8 cellular contexts compared by ENCODE assay signal in the genomic region with DNA sequence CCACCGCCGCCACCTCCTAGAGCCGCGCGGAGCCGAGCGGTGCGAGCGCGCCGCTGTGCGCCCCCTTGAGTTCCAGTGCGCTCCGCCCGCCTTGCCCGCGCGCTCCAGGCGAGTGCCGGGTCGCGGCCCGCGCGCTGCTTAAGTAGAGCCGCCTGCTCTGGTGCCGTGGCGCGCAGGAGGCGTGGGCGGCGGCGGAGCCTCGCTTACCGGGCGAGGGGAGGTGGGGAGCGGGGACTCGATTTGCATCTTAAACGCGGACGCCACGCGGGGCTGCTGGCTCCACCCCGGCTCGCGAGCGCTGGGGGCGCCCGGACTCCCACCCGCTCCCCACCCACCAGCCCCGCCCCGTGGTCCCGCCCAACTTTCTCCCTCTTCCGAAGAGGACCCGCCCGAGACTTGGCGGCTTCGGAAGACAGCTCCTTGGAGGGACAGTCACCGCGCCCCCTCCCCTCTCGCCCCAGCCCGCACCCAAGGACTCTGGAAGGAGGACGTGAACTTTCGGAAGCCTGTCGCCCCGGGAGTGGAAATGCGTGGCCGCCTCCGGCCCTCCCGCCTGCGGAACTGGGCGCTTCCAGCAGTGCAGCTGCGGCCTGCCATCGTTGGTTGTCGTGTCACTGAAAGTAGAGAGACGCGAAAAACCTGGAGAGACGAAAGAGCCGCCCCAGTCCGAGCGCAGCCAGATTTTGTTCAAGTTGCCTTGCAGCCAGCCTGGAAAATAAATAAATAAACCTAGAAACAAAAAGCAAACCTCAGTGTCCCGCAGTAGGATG. TPM values are rescaled to one million over a fixed set of nuclear protein-coding genes. Genes with fewer than 3 reads are reported as not detected.
A peak's percentile ranks its signal among the peaks of the same experiment; 100 is the strongest.
DNase-seq lines count a peak whose midpoint lies in the region; ATAC-seq and TF ChIP-seq lines count a peak whose summit lies in the region.

Gene KCTD12, minus strand, starts transcription at position 114 of the 770 bp plus-strand sequence. CDS start 257 bp downstream, outside the sequence.

- H3F3A ChIP-seq in SU-DHL-6 (ENCODE audit: insufficient read depth): 0 out of 2 replicates have a peak, but pooled peaks cover 3% of the 10 kb centered on the region

- intact Hi-C loops in cardiac septum (cut with DNase I): loop anchor here (2.0 to 5.0 kb wide), 2 partner anchors 54 to 64 kb away; no protein-coding TSS in a partner anchor

- peak within 1 kb of the TSS; percentile 53 for H3K4me3 ChIP-seq in SU-DHL-6 (ENCODE audit: insufficient read depth, low read length, poor library complexity, severe bottlenecking)
- peak within 1 kb of the TSS; percentile 87 for H3K4me3 ChIP-seq in adipocyte (ENCODE audit: low read length)
- peak within 1 kb of the TSS; percentile 73 to 95 (median 82) for H3K4me3 ChIP-seq in tibial nerve

- DNase-seq in EL (peak; percentile 72), KBM-7 (peak; percentile 68), adipocyte (ENCODE audit: low read depth) (peak; percentile 95), cardiac septum (ENCODE audit: low spot score) (peak; percentile 93), pons (ENCODE audit: low spot score) (peak; percentile 70), tibial nerve (ENCODE audit: low spot score in 2 of 2) (peak; percentile 78 to 83)

- H2AFZ ChIP-seq in SU-DHL-6 (ENCODE audit: low read depth, low read length, severe bottlenecking): peak within 1 kb of the TSS; percentile 60

- 0 out of 2 replicates have a peak, but pooled peaks cover 3% of the 10 kb centered on the region for H3K27me3 ChIP-seq in SU-DHL-6 (ENCODE audit: low read length)
- no peaks in the 10 kb centered on the region for H3K27me3 ChIP-seq in adipocyte (replicated peaks; ENCODE audit: control insufficient read depth, insufficient read depth, low read length)
- H3K27me3 ChIP-seq in tibial nerve: no peaks in the 10 kb centered on the region

- peak; percentile 87 to 94 for TF ChIP-seq POLR2A in tibial nerve (IDR thresholded peaks at IDR 0.05)

- TF ChIP-seq EP300 in tibial nerve (IDR thresholded peaks at IDR 0.05): peak in 1 of 2 donors; percentile 97

- in situ Hi-C loops in KBM-7 (cut with MboI; ENCODE audit: low pct_unique_long_range_greater_than_20kb, low sequenced_read_pairs): no loop called here

- WGBS in tibial nerve, 2 donors: 0 to 1% methylated on average over 43 to 77 of the region's 82 CpGs

- ATAC-seq in GM21576 (IDR thresholded peaks at IDR 0.05; ENCODE audit: unreplicated experiment): peak; percentile 66

- H3K9ac ChIP-seq in SU-DHL-6 (ENCODE audit: low read length) (peak within 1 kb of the TSS; percentile 58), adipocyte (ENCODE audit: low read length) (peak within 1 kb of the TSS; percentile 88)

- H3K27ac ChIP-seq in SU-DHL-6 (ENCODE audit: low read depth, low read length): no peak within 1 kb of the TSS
- peak within 1 kb of the TSS; percentile 81 to 98 (median 92) for H3K27ac ChIP-seq in tibial nerve

- H3K36me3 ChIP-seq in SU-DHL-6 (ENCODE audit: low read length): no peaks in the 10 kb centered on the region
- no peaks in the 10 kb centered on the region for H3K36me3 ChIP-seq in adipocyte (ENCODE audit: control insufficient read depth, insufficient read depth, low read length, severe bottlenecking)
- H3K36me3 ChIP-seq in tibial nerve: no peaks in the 10 kb centered on the region

- H3K79me2 ChIP-seq in SU-DHL-6 (ENCODE audit: insufficient read depth, low read length): no peaks in the 10 kb centered on the region

- TF ChIP-seq CTCF in SU-DHL-6 (IDR thresholded peaks at IDR 0.05; ENCODE audit: insufficient read depth, low read length, poor library complexity, severe bottlenecking) (no peak), tibial nerve (IDR thresholded peaks at IDR 0.05) (peak; percentile 14 to 72 (median 55))

- no peaks in the 10 kb centered on the region for H3K9me2 ChIP-seq in SU-DHL-6 (replicated peaks; ENCODE audit: insufficient read depth, low read length)

- H3K4me1 ChIP-seq in adipocyte (ENCODE audit: control insufficient read depth, insufficient read depth, low read length): peaks cover 46% of the 10 kb centered on the region
- H3K4me1 ChIP-seq in tibial nerve: peaks cover 0 to 38% (median 6%) of the 10 kb centered on the region in 4 donors

- H4K20me1 ChIP-seq in SU-DHL-6 (ENCODE audit: low read depth, low read length): 0 out of 2 replicates have a peak, but pooled peaks cover 5% of the 10 kb centered on the region

- H3K9me3 ChIP-seq in SU-DHL-6 (ENCODE audit: insufficient read depth, low read length) (no peaks in the 10 kb centered on the region), adipocyte (ENCODE audit: control insufficient read depth, low read length) (no peaks in the 10 kb centered on the region), tibial nerve (no peaks in the 10 kb centered on the region)

- H3K4me2 ChIP-seq in SU-DHL-6 (ENCODE audit: low read depth, low read length, poor library complexity, severe bottlenecking): peak within 1 kb of the TSS; percentile 61

RNA-seq across cellular contexts. Expression of gene KCTD12, which starts in this region (rescaled TPM):
- total RNA-seq in cardiac septum (34.9 TPM), tibial nerve (100 to 1,000 TPM; 126 to 217 (median 159) TPM)
